In genomic region chr5:74507596-74507995, GRCh38 we compare ENCODE assay signal across 22 cellular contexts.
A peak's percentile ranks its signal among the peaks of the same experiment; 100 is the strongest.
DNase-seq lines count a peak whose midpoint lies in the region; ATAC-seq and TF ChIP-seq lines count a peak whose summit lies in the region.
"Had no signal": no experiment of that assay in that cellular context is flagged by ENCODE, and none has a peak within 500 bp of the region (broad histone marks: within the 10 kb centered on the region; RNA-seq: fewer than 3 reads in every experiment).

No MANE protein-coding gene starts in this region.

- peaks cover 6% of the 10 kb centered on the region for H3F3A ChIP-seq in neural progenitor cell (ENCODE audit: low read depth)

- no peak overlapping the region for H3K4me2 ChIP-seq in neural progenitor cell
- H3K4me2 ChIP-seq: PC-9 had no signal

- H3K79me2 ChIP-seq in neural progenitor cell (ENCODE audit: low read depth) = no peaks in the 10 kb centered on the region

- H3K36me3 ChIP-seq in endodermal cell (ENCODE audit: control insufficient read depth, insufficient read depth, low read length) = no peaks in the 10 kb centered on the region
- H3K36me3 ChIP-seq in neural progenitor cell = no peaks in the 10 kb centered on the region
- no peaks in the 10 kb centered on the region for H3K36me3 ChIP-seq in testis (ENCODE audit: low read depth, missing control alignments)
- H3K36me3 ChIP-seq in suprapubic skin = no peaks in the 10 kb centered on the region

- no peaks in the 10 kb centered on the region for H4K20me1 ChIP-seq in neural progenitor cell (ENCODE audit: low read depth)

- TF ChIP-seq CTCF in endodermal cell (conservative IDR thresholded peaks at IDR 0.05) (no peak), neural progenitor cell (IDR thresholded peaks at IDR 0.05) (no peak), testis (IDR thresholded peaks at IDR 0.05) (no peak), suprapubic skin (IDR thresholded peaks at IDR 0.05) (no peak)

- peak overlapping the region; percentile 27 for H3K27ac Mint-ChIP-seq in endodermal cell
- no peak overlapping the region for H3K27ac Mint-ChIP-seq in neural progenitor cell
- H3K27ac Mint-ChIP-seq: CD4-positive, CD25-positive, alpha-beta regulatory T cell had no signal

- H3K27me3 Mint-ChIP-seq in endodermal cell (ENCODE audit: insufficient read depth) (peaks cover 18% of the 10 kb centered on the region), neural progenitor cell (ENCODE audit: insufficient read depth, low read depth) (peaks cover 5% of the 10 kb centered on the region)

- H3K9ac ChIP-seq in endodermal cell (ENCODE audit: extremely low read depth, low read length, poor library complexity, severe bottlenecking) = no peak overlapping the region
- no peak overlapping the region for H3K9ac ChIP-seq in neural progenitor cell
- H3K9ac ChIP-seq: GM23248 had no signal

- no peak for ATAC-seq in GM21526 (IDR thresholded peaks at IDR 0.05; ENCODE audit: low FRiP score, unreplicated experiment)
- no peak for ATAC-seq in HG02884 (IDR thresholded peaks at IDR 0.05; ENCODE audit: unreplicated experiment)

- peaks cover 9% of the 10 kb centered on the region for H3K4me1 ChIP-seq in endodermal cell (ENCODE audit: control insufficient read depth, insufficient read depth, low read length)
- H3K4me1 ChIP-seq in neural progenitor cell = peaks cover 21% of the 10 kb centered on the region
- H3K4me1 ChIP-seq in testis = no peaks in the 10 kb centered on the region
- H3K4me1 ChIP-seq in suprapubic skin = no peaks in the 10 kb centered on the region

- H3K36me3 Mint-ChIP-seq in endodermal cell (ENCODE audit: low read depth) (no peaks in the 10 kb centered on the region), neural progenitor cell (no peaks in the 10 kb centered on the region)
- H3K36me3 Mint-ChIP-seq: CD4-positive, CD25-positive, alpha-beta regulatory T cell had no signal

- H3K4me3 Mint-ChIP-seq in endodermal cell (no peak overlapping the region), neural progenitor cell (no peak overlapping the region)
- H3K4me3 Mint-ChIP-seq: CD4-positive, CD25-positive, alpha-beta regulatory T cell had no signal

- H3K9me3 ChIP-seq in endodermal cell (ENCODE audit: control insufficient read depth, low read length) = no peaks in the 10 kb centered on the region
- no peaks in the 10 kb centered on the region for H3K9me3 ChIP-seq in neural progenitor cell (ENCODE audit: low read depth)
- H3K9me3 ChIP-seq in testis = no peaks in the 10 kb centered on the region
- H3K9me3 ChIP-seq in suprapubic skin = no peaks in the 10 kb centered on the region

- DNase-seq in NCI-H82 (lab: John Stamatoyannopoulos, UW) = peak; percentile 93
- DNase-seq in endodermal cell = peak; percentile 64
- peak; percentile 20 for DNase-seq in neural progenitor cell (ENCODE audit: low spot score)
- DNase-seq in testis = no peak
- DNase-seq in suprapubic skin (ENCODE audit: low spot score in 2 of 2) = no peak
- DNase-seq: CD4-positive, CD25-positive, alpha-beta regulatory T cell; DMS 273 treated with DMSO at 0.1 percent for 48 hours; DMS79 treated with DMSO at 0.1 percent for 48 hours; GM23248; HCEC 1CT; KBM-7; MM.1S; NCI-H1048; NCI-H146; NCI-H2029 treated with DMSO at 0.1 percent for 48 hours; NCI-H226; NCI-H510A treated with DMSO at 0.1 percent for 48 hours; PC-9; RPMI8226; SHP77 had no signal

- H3K4me3 ChIP-seq in endodermal cell (ENCODE audit: low read length) (no peak overlapping the region), neural progenitor cell (no peak overlapping the region), testis (no peak overlapping the region), suprapubic skin (no peak overlapping the region)
- H3K4me3 ChIP-seq: GM23248, PC-9 had no signal

- H3K27ac ChIP-seq in endodermal cell (ENCODE audit: low read depth, low read length) (no peak overlapping the region), neural progenitor cell (no peak overlapping the region), testis (no peak overlapping the region), suprapubic skin (no peak overlapping the region)
- H3K27ac ChIP-seq: GM23248, PC-9 had no signal

- H3K4me1 Mint-ChIP-seq in endodermal cell = peaks cover 39% of the 10 kb centered on the region
- peaks cover 15% of the 10 kb centered on the region for H3K4me1 Mint-ChIP-seq in neural progenitor cell
- H3K4me1 Mint-ChIP-seq: CD4-positive, CD25-positive, alpha-beta regulatory T cell had no signal

- H2AFZ ChIP-seq in neural progenitor cell (replicated peaks) = no peak overlapping the region
- H2AFZ ChIP-seq: GM23248, PC-9 had no signal

- WGBS in endodermal cell (ENCODE audit: insufficient coverage in 1 of 2, insufficient read length in 1 of 2), 2 experiments = 60 to 86% methylated on average over 4 of the region's 4 CpGs
- WGBS in testis, 2 donors = 71 to 73% methylated on average over 4 of the region's 4 CpGs
- WGBS in suprapubic skin = 60% methylated on average over 4 of the region's 4 CpGs

- no peak for TF ChIP-seq POLR2A in testis (IDR thresholded peaks at IDR 0.05)
- TF ChIP-seq POLR2A in suprapubic skin (IDR thresholded peaks at IDR 0.05) = no peak

- H3K9me3 Mint-ChIP-seq in endodermal cell (no peaks in the 10 kb centered on the region), neural progenitor cell (no peaks in the 10 kb centered on the region)
- H3K9me3 Mint-ChIP-seq: CD4-positive, CD25-positive, alpha-beta regulatory T cell had no signal

- intact Hi-C loops in testis (cut with DNase I; ENCODE audit: low total_unique reads) = no loop called here

- TF ChIP-seq EP300 in suprapubic skin (IDR thresholded peaks at IDR 0.05) = no peak

- H3K27me3 ChIP-seq in endodermal cell (ENCODE audit: control insufficient read depth, insufficient read depth, low read length, poor library complexity, severe bottlenecking) (no peaks in the 10 kb centered on the region), neural progenitor cell (no peaks in the 10 kb centered on the region), testis (no peaks in the 10 kb centered on the region), suprapubic skin (no peaks in the 10 kb centered on the region)

Comparison
In these comparisons a context has a peak if more than half of its experiments do, and no peak if none do; other contexts are left out.
1. DNase-seq: peak in NCI-H82 (single experiment), endodermal cell (single experiment) and neural progenitor cell (single experiment); none in testis (single experiment) and suprapubic skin (0 of 2).